Comparison of ENCODE assay signal across 23 cellular contexts in the genomic region with DNA sequence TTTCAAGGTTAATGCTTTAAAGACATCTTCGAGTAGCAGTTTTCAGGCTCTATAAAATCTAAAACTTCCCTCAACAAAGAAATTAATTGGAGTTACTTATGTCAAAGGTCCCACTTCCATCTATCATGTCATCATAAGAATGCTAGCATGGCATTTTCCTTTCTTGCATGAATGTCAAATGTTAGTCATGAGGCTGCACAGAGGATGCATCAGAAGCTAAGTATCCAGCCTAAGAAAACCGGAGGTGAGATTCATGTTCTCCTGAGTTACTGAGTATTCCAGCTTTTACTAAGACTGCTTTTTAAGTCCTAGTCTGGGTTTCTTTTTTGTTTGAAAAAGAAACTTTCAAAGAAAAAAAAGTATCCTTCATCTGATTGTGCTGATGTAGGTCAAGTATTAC.
DNase-seq lines count a peak whose midpoint lies in the region; ATAC-seq, FAIRE-seq and TF ChIP-seq lines count a peak whose summit lies in the region.
"Had no signal": no experiment of that assay in that cellular context is flagged by ENCODE, and none has a peak within 500 bp of the region (broad histone marks: within the 10 kb centered on the region; RNA-seq: fewer than 3 reads in every experiment).

No MANE protein-coding gene starts in this region.

- 76 to 83% (median 80%) methylated on average over 2 of the region's 2 CpGs for WGBS in heart left ventricle, 4 donors

- H3K27ac ChIP-seq in heart left ventricle (peak overlapping the region in 1 of 12 donors; percentile 6), foreskin keratinocyte (no peak overlapping the region)
- H3K27ac ChIP-seq: BLaER1, HL-60 had no signal

- TF ChIP-seq POLR2A in heart left ventricle (IDR thresholded peaks at IDR 0.05) = no peak

- no peaks in the 10 kb centered on the region for H3K36me3 ChIP-seq in bronchial epithelial cell (ENCODE audit: control insufficient read depth, insufficient read depth, low read length)
- H3K36me3 ChIP-seq in heart left ventricle = no peaks in the 10 kb centered on the region
- H3K36me3 ChIP-seq: BLaER1, HAP-1 had no signal

- no peak for TF ChIP-seq CTCF in bronchial epithelial cell (IDR thresholded peaks at IDR 0.05; ENCODE audit: insufficient read depth, low read length, severe bottlenecking)
- TF ChIP-seq CTCF in heart left ventricle (IDR thresholded peaks at IDR 0.05) = no peak
- TF ChIP-seq CTCF in foreskin keratinocyte (conservative IDR thresholded peaks at IDR 0.05) = no peak

- H3K27me3 ChIP-seq in bronchial epithelial cell (ENCODE audit: control insufficient read depth, insufficient read depth, low read length) = no peaks in the 10 kb centered on the region
- no peaks in the 10 kb centered on the region for H3K27me3 ChIP-seq in heart left ventricle
- no peaks in the 10 kb centered on the region for H3K27me3 ChIP-seq in foreskin keratinocyte
- H3K27me3 ChIP-seq: BLaER1 had no signal

- ATAC-seq in sciatic nerve (peak; percentile 17), heart left ventricle (no peak), foreskin keratinocyte (no peak)
- ATAC-seq in activated T-helper 17 cell treated with anti-CD3 and anti-CD28 coated beads, Interleukin-2, amount 50 U/mL, for 72 hours (replicated peaks) = no peak
- ATAC-seq: GM23338 had no signal

- intact Hi-C loops in sciatic nerve (cut with DNase I) = no loop called here
- intact Hi-C loops in heart left ventricle (cut with DNase I) = loop anchor here in 2 of 10 donors (10.0 kb wide), 2 partner anchors 50 to 130 kb away; a partner anchor contains a TSS

- H3K9me3 ChIP-seq in heart left ventricle = peaks cover 0 to 7% (median 0%) of the 10 kb centered on the region in 12 donors
- H3K9me3 ChIP-seq: BLaER1, Caco-2, HAP-1 had no signal

- peaks cover 5% of the 10 kb centered on the region for H3K9me3 Mint-ChIP-seq in activated T-helper 17 cell treated with anti-CD3 and anti-CD28 coated beads, Interleukin-2, amount 50 U/mL, for 72 hours

- H3K27me3 Mint-ChIP-seq in activated T-helper 17 cell treated with anti-CD3 and anti-CD28 coated beads, Interleukin-2, amount 50 U/mL, for 72 hours = no peaks in the 10 kb centered on the region
- H3K27me3 Mint-ChIP-seq: CD4-positive, alpha-beta T cell had no signal

- H3K4me1 ChIP-seq in heart left ventricle (no peaks in the 10 kb centered on the region), foreskin keratinocyte (no peaks in the 10 kb centered on the region)
- H3K4me1 ChIP-seq: BLaER1, Caco-2, HAP-1 had no signal

- no peak overlapping the region for H3K27ac Mint-ChIP-seq in activated T-helper 17 cell treated with anti-CD3 and anti-CD28 coated beads, Interleukin-2, amount 50 U/mL, for 72 hours
- H3K27ac Mint-ChIP-seq: CD4-positive, alpha-beta T cell; GM23338 had no signal

- DNase-seq in ELR (ENCODE audit: low read depth) (peak; percentile 16), NCI-H226 (peak; percentile 65), bronchial epithelial cell (ENCODE audit: low read depth) (peak; percentile 68), sciatic nerve (ENCODE audit: low spot score) (no peak), heart left ventricle (no peak), foreskin keratinocyte (no peak)
- DNase-seq: Caco-2; CD4-positive, alpha-beta T cell; DND-41; KG1; NCI-H1092 treated with DMSO at 0.1 percent for 48 hours; NCI-H146; NCI-H2029; NCI-H446; NCI-H526; Right ventricle myocardium superior had no signal

- H3K4me3 ChIP-seq in bronchial epithelial cell (ENCODE audit: low read depth, low read length) (no peak overlapping the region), heart left ventricle (no peak overlapping the region)
- H3K4me3 ChIP-seq: BLaER1, GM23338, HAP-1 had no signal

- H3K4me1 Mint-ChIP-seq in activated T-helper 17 cell treated with anti-CD3 and anti-CD28 coated beads, Interleukin-2, amount 50 U/mL, for 72 hours = no peaks in the 10 kb centered on the region

- no peak overlapping the region for H3K4me3 Mint-ChIP-seq in activated T-helper 17 cell treated with anti-CD3 and anti-CD28 coated beads, Interleukin-2, amount 50 U/mL, for 72 hours
- H3K4me3 Mint-ChIP-seq: CD4-positive, alpha-beta T cell; GM23338 had no signal

- H3K36me3 Mint-ChIP-seq in activated T-helper 17 cell treated with anti-CD3 and anti-CD28 coated beads, Interleukin-2, amount 50 U/mL, for 72 hours (ENCODE audit: low read depth) = no peaks in the 10 kb centered on the region

- no peak for FAIRE-seq in bronchial epithelial cell (lab: Jason Lieb, UNC)
- FAIRE-seq: GM12891, HTR-8/SVneo had no signal

Comparison
In these comparisons a context has a peak if more than half of its experiments do, and no peak if none do; other contexts are left out.
1. DNase-seq: peak in ELR (single experiment), NCI-H226 (single experiment) and bronchial epithelial cell (single experiment); none in sciatic nerve (single experiment), heart left ventricle (0 of 5) and foreskin keratinocyte (0 of 2).